In genomic region chr3:170437696-170438407, GRCh38 we compare ENCODE assay signal across 1 cellular context.
TF ChIP-seq lines count a peak whose summit lies in the region.

No MANE protein-coding gene starts in this region.

TF ChIP-seq in GM23338, 12 proteins besides CTCF, POLR2A, EP300 and RAD21 (continued from another document):
- TF ChIP-seq ZNF462 (CRISPR knock-in tag; IDR thresholded peaks at IDR 0.05) (no peak), STAT1 (IDR thresholded peaks at IDR 0.05; ENCODE audit: unreplicated experiment) (no peak), NANOG (IDR thresholded peaks at IDR 0.05; ENCODE audit: borderline replicate concordance) (no peak)
- TF ChIP-seq, protein P1, sequence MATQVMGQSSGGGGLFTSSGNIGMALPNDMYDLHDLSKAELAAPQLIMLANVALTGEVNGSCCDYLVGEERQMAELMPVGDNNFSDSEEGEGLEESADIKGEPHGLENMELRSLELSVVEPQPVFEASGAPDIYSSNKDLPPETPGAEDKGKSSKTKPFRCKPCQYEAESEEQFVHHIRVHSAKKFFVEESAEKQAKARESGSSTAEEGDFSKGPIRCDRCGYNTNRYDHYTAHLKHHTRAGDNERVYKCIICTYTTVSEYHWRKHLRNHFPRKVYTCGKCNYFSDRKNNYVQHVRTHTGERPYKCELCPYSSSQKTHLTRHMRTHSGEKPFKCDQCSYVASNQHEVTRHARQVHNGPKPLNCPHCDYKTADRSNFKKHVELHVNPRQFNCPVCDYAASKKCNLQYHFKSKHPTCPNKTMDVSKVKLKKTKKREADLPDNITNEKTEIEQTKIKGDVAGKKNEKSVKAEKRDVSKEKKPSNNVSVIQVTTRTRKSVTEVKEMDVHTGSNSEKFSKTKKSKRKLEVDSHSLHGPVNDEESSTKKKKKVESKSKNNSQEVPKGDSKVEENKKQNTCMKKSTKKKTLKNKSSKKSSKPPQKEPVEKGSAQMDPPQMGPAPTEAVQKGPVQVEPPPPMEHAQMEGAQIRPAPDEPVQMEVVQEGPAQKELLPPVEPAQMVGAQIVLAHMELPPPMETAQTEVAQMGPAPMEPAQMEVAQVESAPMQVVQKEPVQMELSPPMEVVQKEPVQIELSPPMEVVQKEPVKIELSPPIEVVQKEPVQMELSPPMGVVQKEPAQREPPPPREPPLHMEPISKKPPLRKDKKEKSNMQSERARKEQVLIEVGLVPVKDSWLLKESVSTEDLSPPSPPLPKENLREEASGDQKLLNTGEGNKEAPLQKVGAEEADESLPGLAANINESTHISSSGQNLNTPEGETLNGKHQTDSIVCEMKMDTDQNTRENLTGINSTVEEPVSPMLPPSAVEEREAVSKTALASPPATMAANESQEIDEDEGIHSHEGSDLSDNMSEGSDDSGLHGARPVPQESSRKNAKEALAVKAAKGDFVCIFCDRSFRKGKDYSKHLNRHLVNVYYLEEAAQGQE (IDR thresholded peaks at IDR 0.05; ENCODE audit: unreplicated experiment): no peak
